1 cellular context compared by ENCODE assay signal in genomic region chr2:110677530-110678456, GRCh38.
TF ChIP-seq lines count a peak whose summit lies in the region.

TSS of gene BUB1 (minus strand) at chr2:110678063. CDS start at chr2:110677995, 68 bp downstream.

TF ChIP-seq in GM12878, 131 proteins besides CTCF, POLR2A, EP300 and RAD21 (continued from another document):
- TF ChIP-seq PAX5 (IDR thresholded peaks at IDR 0.05; ENCODE audit: borderline replicate concordance, low read depth, low read length) (peak; percentile 41; the same call in 1 of the 2 replicates), JUNB (IDR thresholded peaks at IDR 0.05) (no peak; the same call in 1 of the 2 replicates), BCL11A (IDR thresholded peaks at IDR 0.05; ENCODE audit: low read depth, low read length) (no peak), POLR2AphosphoS5 (IDR thresholded peaks at IDR 0.05; ENCODE audit: low read length) (peak; percentile 88), IRF3 (IDR thresholded peaks at IDR 0.05) (peak; percentile 72; the same call in 1 of the 2 replicates), KDM1A (IDR thresholded peaks at IDR 0.05; ENCODE audit: borderline replicate concordance) (no peak), CREB1 (IDR thresholded peaks at IDR 0.05; ENCODE audit: low read depth) (0 out of 2 replicates have a peak, but pooled peaks have one; percentile 8), CEBPB (IDR thresholded peaks at IDR 0.05; ENCODE audit: borderline replicate concordance in 1 of 2, low read depth in 2 of 2, low read length in 2 of 2) (no peak), IKZF2 (IDR thresholded peaks at IDR 0.05) (peak; percentile 92 to 96), RUNX3 (IDR thresholded peaks at IDR 0.05; ENCODE audit: low read length) (peak; percentile 91)
